ENCODE assay signal across 1 cellular context in the genomic region with DNA sequence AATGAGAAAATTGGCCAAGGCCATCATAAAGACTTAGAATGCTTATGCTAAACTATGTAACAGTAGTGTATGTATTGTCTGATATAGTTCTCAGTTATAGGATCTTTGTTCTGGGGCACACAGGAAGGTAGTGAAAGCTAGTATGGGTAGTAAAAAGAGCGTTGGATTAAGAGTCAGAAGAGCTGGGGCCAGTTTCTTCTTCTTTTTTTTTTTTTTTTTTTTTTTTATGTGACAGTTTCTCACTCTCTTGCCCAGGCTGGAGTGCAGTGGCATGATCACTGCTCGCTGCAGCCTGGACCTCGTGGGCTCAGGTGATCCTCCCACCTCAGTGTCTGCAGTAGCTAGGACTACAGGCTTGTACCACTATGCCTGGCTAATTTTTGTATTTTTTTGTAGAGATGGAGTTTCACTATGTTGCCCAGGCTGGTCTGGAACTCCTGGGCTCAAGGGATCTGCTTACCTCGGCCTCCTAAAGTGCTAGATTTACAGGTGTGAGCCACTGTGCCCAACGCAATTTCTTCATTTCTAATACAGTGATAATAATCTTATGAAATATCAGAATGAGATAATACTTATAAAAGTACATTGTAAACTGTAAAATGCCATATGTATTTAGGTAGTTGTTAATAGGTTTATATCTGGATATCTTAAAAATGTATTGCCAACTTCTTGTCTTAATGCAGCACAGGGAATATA.
TF ChIP-seq lines count a peak whose summit lies in the region.

No MANE protein-coding gene starts in this region.

TF ChIP-seq in HepG2, 621 proteins besides CTCF, POLR2A, EP300 and RAD21:
- TF ChIP-seq GZF1 (CRISPR knock-in tag; IDR thresholded peaks at IDR 0.05) = no peak
- TF ChIP-seq RBFOX2 (IDR thresholded peaks at IDR 0.05; ENCODE audit: low read depth, low read length) = peak; percentile 61; the same call in 1 of the 2 replicates
- TF ChIP-seq POLR2G (IDR thresholded peaks at IDR 0.05; ENCODE audit: low read depth, low read length) = peak; percentile 27; the same call in 1 of the 2 replicates
- TF ChIP-seq ZNF552 (CRISPR knock-in tag; IDR thresholded peaks at IDR 0.05; ENCODE audit: borderline replicate concordance) = no peak
- peak; percentile 65 for TF ChIP-seq AGO2 (optimal IDR thresholded peaks at IDR 0.05; ENCODE audit: low read depth, low read length)
- TF ChIP-seq POLR2AphosphoS2 (IDR thresholded peaks at IDR 0.05; ENCODE audit: low read depth, low read length) = no peak
